18 cellular contexts compared by ENCODE assay signal in the genomic region with DNA sequence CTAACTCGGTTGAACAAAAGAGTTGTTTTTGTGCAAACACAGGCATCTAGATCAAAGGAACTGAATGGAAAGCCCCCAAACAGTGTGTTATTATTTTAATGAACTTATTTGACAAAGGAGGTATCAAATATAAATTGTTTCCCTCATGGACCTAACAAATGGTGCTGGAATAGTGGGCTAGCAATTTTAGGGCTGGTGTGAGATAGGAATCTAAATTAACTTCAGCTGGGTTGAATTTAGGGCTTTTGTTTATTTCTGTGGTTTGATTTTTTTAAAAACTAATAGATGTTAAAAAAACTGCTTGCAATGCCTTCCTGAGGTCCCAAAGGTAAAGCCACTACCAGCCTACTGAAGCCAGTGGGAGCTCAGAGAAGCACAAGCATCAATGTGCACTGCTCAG. TPM values are rescaled to one million over a fixed set of nuclear protein-coding genes. Genes with fewer than 3 reads are reported as not detected.
DNase-seq lines count a peak whose midpoint lies in the region; ATAC-seq, FAIRE-seq and TF ChIP-seq lines count a peak whose summit lies in the region.
"Had no signal": no experiment of that assay in that cellular context is flagged by ENCODE, and none has a peak within 500 bp of the region (broad histone marks: within the 10 kb centered on the region; RNA-seq: fewer than 3 reads in every experiment).

No MANE protein-coding gene starts in this region.

- H3K36me3 Mint-ChIP-seq in activated naive CD8-positive, alpha-beta T cell, result peaks cover 33% of the 10 kb centered on the region
- peaks cover 6% of the 10 kb centered on the region for H3K36me3 Mint-ChIP-seq in activated naive CD8-positive, alpha-beta T cell treated with anti-CD3 and anti-CD28 coated beads, Interleukin-2, amount 50 U/mL, for 24 hours (ENCODE audit: low read depth)
- no peaks in the 10 kb centered on the region for H3K36me3 Mint-ChIP-seq in natural killer cell

- H3K27ac Mint-ChIP-seq in activated naive CD8-positive, alpha-beta T cell, result peak overlapping the region; percentile 16
- H3K27ac Mint-ChIP-seq in activated naive CD8-positive, alpha-beta T cell treated with anti-CD3 and anti-CD28 coated beads, Interleukin-2, amount 50 U/mL, for 24 hours, result no peak overlapping the region
- H3K27ac Mint-ChIP-seq in natural killer cell, result no peak overlapping the region
- H3K27ac Mint-ChIP-seq: B cell; CD4-positive, alpha-beta T cell; CD8-positive, alpha-beta T cell had no signal

- peaks cover 32% of the 10 kb centered on the region for H3K4me1 Mint-ChIP-seq in activated naive CD8-positive, alpha-beta T cell (ENCODE audit: low read depth)
- H3K4me1 Mint-ChIP-seq in activated naive CD8-positive, alpha-beta T cell treated with anti-CD3 and anti-CD28 coated beads, Interleukin-2, amount 50 U/mL, for 24 hours, result peaks cover 26% of the 10 kb centered on the region
- peaks cover 11 to 36% of the 10 kb centered on the region in 2 donors for H3K4me1 Mint-ChIP-seq in natural killer cell

- H3K4me3 Mint-ChIP-seq in activated naive CD8-positive, alpha-beta T cell, result no peak overlapping the region
- no peak overlapping the region for H3K4me3 Mint-ChIP-seq in activated naive CD8-positive, alpha-beta T cell treated with anti-CD3 and anti-CD28 coated beads, Interleukin-2, amount 50 U/mL, for 24 hours
- no peak overlapping the region for H3K4me3 Mint-ChIP-seq in natural killer cell
- H3K4me3 Mint-ChIP-seq: B cell; CD4-positive, alpha-beta T cell; CD8-positive, alpha-beta T cell had no signal

- no peak for ATAC-seq in activated naive CD8-positive, alpha-beta T cell treated with anti-CD3 and anti-CD28 coated beads, Interleukin-2, amount 50 U/mL, for 24 hours
- ATAC-seq in natural killer cell, result no peak
- ATAC-seq: A549; CD8-positive, alpha-beta T cell had no signal

- DNase-seq in activated naive CD8-positive, alpha-beta T cell treated with anti-CD3 and anti-CD28 coated beads, Interleukin-2, amount 50 U/mL, for 24 hours, result no peak
- DNase-seq in activated CD4-positive, CD25-positive, alpha-beta regulatory T cell (lab: John Stamatoyannopoulos, UW), result no peak
- DNase-seq in natural killer cell, result no peak
- DNase-seq: AML-193; Caco-2; Calu3; CD4-positive, alpha-beta T cell; CD8-positive, alpha-beta T cell; DMS79 treated with DMSO at 0.1 percent for 48 hours; GF-D8 had no signal

- H3K9me3 Mint-ChIP-seq in activated naive CD8-positive, alpha-beta T cell (ENCODE audit: low read depth), result no peaks in the 10 kb centered on the region
- H3K9me3 Mint-ChIP-seq in activated naive CD8-positive, alpha-beta T cell treated with anti-CD3 and anti-CD28 coated beads, Interleukin-2, amount 50 U/mL, for 24 hours, result no peaks in the 10 kb centered on the region
- H3K9me3 Mint-ChIP-seq in natural killer cell, result no peaks in the 10 kb centered on the region
- H3K9me3 Mint-ChIP-seq: CD4-positive, alpha-beta T cell; CD8-positive, alpha-beta T cell had no signal

- TF ChIP-seq CTCF in natural killer cell (IDR thresholded peaks at IDR 0.05), result no peak

- peak; percentile 12 for FAIRE-seq in endometrium (lab: Jason Lieb, UNC)
- FAIRE-seq: A549, D721Med, G401.6, GM12891, GM19239 had no signal

- intact Hi-C loops in natural killer cell (cut with micrococcal nuclease), result no loop called here

- no peaks in the 10 kb centered on the region for H3K27me3 Mint-ChIP-seq in activated naive CD8-positive, alpha-beta T cell
- no peaks in the 10 kb centered on the region for H3K27me3 Mint-ChIP-seq in activated naive CD8-positive, alpha-beta T cell treated with anti-CD3 and anti-CD28 coated beads, Interleukin-2, amount 50 U/mL, for 24 hours
- H3K27me3 Mint-ChIP-seq in natural killer cell (ENCODE audit: low read depth in 2 of 2), result no peaks in the 10 kb centered on the region
- H3K27me3 Mint-ChIP-seq: B cell; CD4-positive, alpha-beta T cell had no signal

RNA-seq across cellular contexts. Expression of a gene that starts 42.1 kb away (rescaled TPM):
- 10 to 100 TPM; 51.2 to 65.1 (median 54.2) TPM for total RNA-seq in natural killer cell
